Comparison of ENCODE assay signal across 10 cellular contexts in genomic region chr10:73758704-73759511, GRCh38. TPM values are rescaled to one million over a fixed set of nuclear protein-coding genes. Genes with fewer than 3 reads are reported as not detected.
DNase-seq lines count a peak whose midpoint lies in the region; ATAC-seq and TF ChIP-seq lines count a peak whose summit lies in the region.
"Had no signal": no experiment of that assay in that cellular context is flagged by ENCODE, and none has a peak within 500 bp of the region (broad histone marks: within the 10 kb centered on the region; RNA-seq: fewer than 3 reads in every experiment).

No MANE protein-coding gene starts in this region.

- peaks cover 78% of the 10 kb centered on the region for H3K36me3 Mint-ChIP-seq in stimulated activated naive CD8-positive, alpha-beta T cell treated with anti-CD3 and anti-CD28 coated beads, Interleukin-15, Interleukin-2, amounts not matched to agents 100 ng/mL and 50 ng/mL, for 24 hours (ENCODE audit: low read depth)

- no peak for TF ChIP-seq CTCF in OCI-LY1 (IDR thresholded peaks at IDR 0.05; ENCODE audit: low read length)
- no peak for TF ChIP-seq CTCF in hepatocyte (IDR thresholded peaks at IDR 0.05; ENCODE audit: poor library complexity)

- ATAC-seq in stimulated activated naive CD8-positive, alpha-beta T cell treated with anti-CD3 and anti-CD28 coated beads, Interleukin-15, Interleukin-2, amounts not matched to agents 100 U/mL and 50 U/mL, for 24 hours = no peak
- no peak for ATAC-seq in HG02571 (IDR thresholded peaks at IDR 0.05; ENCODE audit: unreplicated experiment)
- ATAC-seq in HG02973 (IDR thresholded peaks at IDR 0.05; ENCODE audit: unreplicated experiment) = no peak

- 0 out of 2 replicates have a peak, but pooled peaks cover 9% of the 10 kb centered on the region for H3F3A ChIP-seq in OCI-LY1 (ENCODE audit: insufficient read depth, low read length)

- peak overlapping the region; percentile 22; the same call in 1 of the 2 replicates for H3K9ac ChIP-seq in OCI-LY1 (ENCODE audit: low read length)

- H3K4me3 ChIP-seq in OCI-LY1 (ENCODE audit: low read depth, low read length, poor library complexity, severe bottlenecking) (peak overlapping the region; percentile 46), hepatocyte (no peak overlapping the region)
- H3K4me3 ChIP-seq: esophagus squamous epithelium had no signal

- H3K9me3 ChIP-seq in OCI-LY1 (ENCODE audit: low read length) (no peaks in the 10 kb centered on the region), hepatocyte (ENCODE audit: low read depth) (no peaks in the 10 kb centered on the region)
- H3K9me3 ChIP-seq: esophagus squamous epithelium had no signal

- H4K20me1 ChIP-seq in OCI-LY1 (ENCODE audit: insufficient read depth, low read length) = no peaks in the 10 kb centered on the region
- H4K20me1 ChIP-seq in hepatocyte (ENCODE audit: insufficient read depth, poor library complexity, severe bottlenecking) = peaks cover 2% of the 10 kb centered on the region

- H3K9me2 ChIP-seq in OCI-LY1 (ENCODE audit: low read depth, low read length) = no peaks in the 10 kb centered on the region
- H3K9me2 ChIP-seq in hepatocyte (replicated peaks; ENCODE audit: insufficient read depth) = no peaks in the 10 kb centered on the region

- H3K27me3 ChIP-seq in OCI-LY1 (ENCODE audit: insufficient read depth, low read length) (no peaks in the 10 kb centered on the region), hepatocyte (no peaks in the 10 kb centered on the region)
- H3K27me3 ChIP-seq: esophagus squamous epithelium had no signal

- H3K27ac ChIP-seq in OCI-LY1 (ENCODE audit: low read depth, low read length, poor library complexity, severe bottlenecking) (peak overlapping the region; percentile 94), hepatocyte (peak overlapping the region; percentile 40)

- H3K4me2 ChIP-seq in OCI-LY1 (ENCODE audit: low read length) (peak overlapping the region; percentile 50), hepatocyte (no peak overlapping the region)

- no peaks in the 10 kb centered on the region for H3K9me3 Mint-ChIP-seq in stimulated activated naive CD8-positive, alpha-beta T cell treated with anti-CD3 and anti-CD28 coated beads, Interleukin-15, Interleukin-2, amounts not matched to agents 100 ng/mL and 50 ng/mL, for 24 hours

- peak overlapping the region; percentile 35 for H3K4me3 Mint-ChIP-seq in stimulated activated naive CD8-positive, alpha-beta T cell treated with anti-CD3 and anti-CD28 coated beads, Interleukin-15, Interleukin-2, amounts not matched to agents 100 ng/mL and 50 ng/mL, for 24 hours

- WGBS in hepatocyte (ENCODE audit: low lambda C conversion rate, missing lambda C conversion rate) = 91% methylated on average over 9 of the region's 9 CpGs

- no peaks in the 10 kb centered on the region for H3K27me3 Mint-ChIP-seq in stimulated activated naive CD8-positive, alpha-beta T cell treated with anti-CD3 and anti-CD28 coated beads, Interleukin-15, Interleukin-2, amounts not matched to agents 100 ng/mL and 50 ng/mL, for 24 hours

- peak overlapping the region; percentile 86 for H3K27ac Mint-ChIP-seq in stimulated activated naive CD8-positive, alpha-beta T cell treated with anti-CD3 and anti-CD28 coated beads, Interleukin-15, Interleukin-2, amounts not matched to agents 100 ng/mL and 50 ng/mL, for 24 hours

- peaks cover 37% of the 10 kb centered on the region for H3K4me1 ChIP-seq in OCI-LY1 (ENCODE audit: insufficient read depth, low read length, severe bottlenecking)
- no peaks in the 10 kb centered on the region for H3K4me1 ChIP-seq in hepatocyte (ENCODE audit: insufficient read depth)
- H3K4me1 ChIP-seq: esophagus squamous epithelium had no signal

- no peak for DNase-seq in stimulated activated naive CD8-positive, alpha-beta T cell treated with anti-CD3 and anti-CD28 coated beads, Interleukin-15, Interleukin-2, amounts not matched to agents 100 U/mL and 50 U/mL, for 24 hours
- DNase-seq in hepatocyte (ENCODE audit: low spot score) (no peak), epidermal melanocyte (ENCODE audit: insufficient read length, low spot score) (no peak), GM03348 (ENCODE audit: low spot score) (no peak)
- DNase-seq: esophagus squamous epithelium, NCI-H1694 treated with DMSO at 0.1 percent for 48 hours had no signal

- peaks cover 61% of the 10 kb centered on the region for H3K4me1 Mint-ChIP-seq in stimulated activated naive CD8-positive, alpha-beta T cell treated with anti-CD3 and anti-CD28 coated beads, Interleukin-15, Interleukin-2, amounts not matched to agents 100 ng/mL and 50 ng/mL, for 24 hours (ENCODE audit: low read depth)

- H3K36me3 ChIP-seq in OCI-LY1 (ENCODE audit: insufficient read depth, low read length) = peaks cover 46% of the 10 kb centered on the region
- peaks cover 5% of the 10 kb centered on the region for H3K36me3 ChIP-seq in hepatocyte (replicated peaks; ENCODE audit: insufficient read depth, low read depth)

- H3K79me2 ChIP-seq in OCI-LY1 (ENCODE audit: insufficient read depth, low read length) = no peaks in the 10 kb centered on the region
- peaks cover 35% of the 10 kb centered on the region for H3K79me2 ChIP-seq in hepatocyte

- no peak overlapping the region for H2AFZ ChIP-seq in OCI-LY1 (ENCODE audit: low read length)
- no peak overlapping the region for H2AFZ ChIP-seq in hepatocyte

RNA-seq across cellular contexts. Expression of gene SEC24C, which starts 14.7 kb away (rescaled TPM):
- 59.4 and 60.2 TPM in 2 replicates for total RNA-seq in hepatocyte
- polyA plus RNA-seq in hepatocyte = 46.8 and 47.6 TPM in 2 replicates

RNA-seq across cellular contexts. Expression of gene CHCHD1, which starts 22.9 kb away (rescaled TPM):
- 45.3 and 59.1 TPM in 2 replicates for total RNA-seq in hepatocyte
- polyA plus RNA-seq in hepatocyte = 86.1 and 95.2 TPM in 2 replicates

RNA-seq across cellular contexts. Expression of gene ZSWIM8, which starts 26.5 kb away (rescaled TPM):
- total RNA-seq in hepatocyte = 83.7 and 101 TPM in 2 replicates
- 98.5 and 103 TPM in 2 replicates for polyA plus RNA-seq in hepatocyte

RNA-seq across cellular contexts. Expression of gene NDST2, which starts 52.5 kb away (rescaled TPM):
- 10.7 and 29.9 TPM in 2 replicates for total RNA-seq in hepatocyte
- polyA plus RNA-seq in hepatocyte = 21.1 and 24.9 TPM in 2 replicates
